13 cellular contexts compared by ENCODE assay signal in genomic region chr2:172330060-172330671, GRCh38.
DNase-seq lines count a peak whose midpoint lies in the region; ATAC-seq and TF ChIP-seq lines count a peak whose summit lies in the region.
"Had no signal": no experiment of that assay in that cellular context is flagged by ENCODE, and none has a peak within 500 bp of the region (broad histone marks: within the 10 kb centered on the region; RNA-seq: fewer than 3 reads in every experiment).

No MANE protein-coding gene starts in this region.

- WGBS in adrenal gland, 4 donors = 35 to 48% (median 46%) methylated on average over 5 of the region's 5 CpGs

- no peak for TF ChIP-seq CTCF in adrenal gland (IDR thresholded peaks at IDR 0.05)

- TF ChIP-seq POLR2A in adrenal gland (IDR thresholded peaks at IDR 0.05) = no peak

- peak overlapping the region; percentile 46 for H3K4me2 ChIP-seq in BLaER1

- peak; percentile 44 for DNase-seq in MV-4-11 (lab: John Stamatoyannopoulos, UW)
- peak; percentile 67 for DNase-seq in myocyte (ENCODE audit: low read depth)
- no peak for DNase-seq in T1000 (lab: John Stamatoyannopoulos, UW)
- no peak for DNase-seq in adrenal gland
- DNase-seq: DND-41; NCI-H1048; NK-92 treated with Interleukin-12 subunit alpha and Interleukin-12 subunit beta, amount 100 ng/mL, for 24 hours; SIG-M5; trophoblast cell had no signal

- no peaks in the 10 kb centered on the region for H3K36me3 ChIP-seq in BLaER1
- no peaks in the 10 kb centered on the region for H3K36me3 ChIP-seq in duodenal mucosa (ENCODE audit: control insufficient read depth in 1 of 2, insufficient read depth in 2 of 2, low read length in 2 of 2)
- no peaks in the 10 kb centered on the region for H3K36me3 ChIP-seq in adrenal gland (replicated peaks in 1 of 2)

- H4K20me1 ChIP-seq in BLaER1 = no peaks in the 10 kb centered on the region

- ATAC-seq in HG03139 (IDR thresholded peaks at IDR 0.05; ENCODE audit: unreplicated experiment) = no peak
- ATAC-seq in HG03565 (IDR thresholded peaks at IDR 0.05; ENCODE audit: unreplicated experiment) = no peak

- no peak overlapping the region for H3K9ac ChIP-seq in BLaER1
- H3K9ac ChIP-seq in duodenal mucosa (ENCODE audit: low read depth in 1 of 2, low read length in 2 of 2) = no peak overlapping the region

- H3K27ac ChIP-seq in BLaER1 (no peak overlapping the region), duodenal mucosa (ENCODE audit: low read depth, low read length) (peak overlapping the region; percentile 53), adrenal gland (peak overlapping the region in 1 of 5 donors; percentile 57)

- intact Hi-C loops in adrenal gland (cut with DNase I) = no loop called here

- H3K27me3 ChIP-seq in BLaER1 (no peaks in the 10 kb centered on the region), duodenal mucosa (ENCODE audit: control insufficient read depth in 1 of 2, insufficient read depth in 2 of 2, low read length in 2 of 2) (no peaks in the 10 kb centered on the region), adrenal gland (no peaks in the 10 kb centered on the region)

- peaks cover 12% of the 10 kb centered on the region for H3K4me1 ChIP-seq in BLaER1
- peaks cover 38 to 43% of the 10 kb centered on the region in 2 donors for H3K4me1 ChIP-seq in duodenal mucosa (ENCODE audit: control insufficient read depth in 1 of 2, insufficient read depth in 2 of 2, low read length in 2 of 2)
- no peaks in the 10 kb centered on the region for H3K4me1 ChIP-seq in adrenal gland (replicated peaks in 1 of 2)

- H3K9me3 ChIP-seq in BLaER1 (no peaks in the 10 kb centered on the region), duodenal mucosa (ENCODE audit: control insufficient read depth in 1 of 2, low read length in 2 of 2) (no peaks in the 10 kb centered on the region), adrenal gland (replicated peaks in 1 of 3) (no peaks in the 10 kb centered on the region)

- no peak overlapping the region for H3K4me3 ChIP-seq in BLaER1
- H3K4me3 ChIP-seq in duodenal mucosa (ENCODE audit: low read depth in 1 of 2, low read length in 2 of 2) = no peak overlapping the region
- no peak overlapping the region for H3K4me3 ChIP-seq in adrenal gland

Comparison
In these comparisons a context has a peak if more than half of its experiments do, and no peak if none do; other contexts are left out.
1. DNase-seq: peak in MV-4-11 (single experiment) and myocyte (single experiment); none in T1000 (single experiment) and adrenal gland (0 of 7).